ENCODE assay signal across 34 cellular contexts in genomic region chr5:150649108-150649827, GRCh38. TPM values are rescaled to one million over a fixed set of nuclear protein-coding genes. Genes with fewer than 3 reads are reported as not detected.
A peak's percentile ranks its signal among the peaks of the same experiment; 100 is the strongest.
DNase-seq lines count a peak whose midpoint lies in the region; ATAC-seq, FAIRE-seq and TF ChIP-seq lines count a peak whose summit lies in the region.
"Had no signal": no experiment of that assay in that cellular context is flagged by ENCODE, and none has a peak within 500 bp of the region (broad histone marks: within the 10 kb centered on the region; RNA-seq: fewer than 3 reads in every experiment).

No MANE protein-coding gene starts in this region.

- CTCF ChIA-PET in K562 (lab: Yijun Ruan, JAX; ENCODE audit: low intra/inter-chr PET ratio) = no interaction called here

- 20% methylated on average over 33 of the region's 35 CpGs for WGBS in K562 (ENCODE audit: insufficient coverage, low coverage, missing lambda C conversion rate)
- WGBS in psoas muscle, 3 donors = 51 to 68% (median 56%) methylated on average over 35 of the region's 35 CpGs
- WGBS in mesenchymal stem cell = 97% methylated on average over 35 of the region's 35 CpGs

- no peaks in the 10 kb centered on the region for H3K27me3 ChIP-seq in BLaER1
- H3K27me3 ChIP-seq in K562 (ENCODE audit: control insufficient read depth in 2 of 2, insufficient read depth in 2 of 2, low read length in 2 of 2) = peaks cover 28 to 70% of the 10 kb centered on the region in 2 experiments; a peak in 4 of 5 replicates
- no peaks in the 10 kb centered on the region for H3K27me3 ChIP-seq in left ventricle myocardium inferior (ENCODE audit: low read depth)
- no peaks in the 10 kb centered on the region for H3K27me3 ChIP-seq in psoas muscle (ENCODE audit: insufficient read depth in 3 of 3, low read length in 2 of 3)
- H3K27me3 ChIP-seq in mesenchymal stem cell (ENCODE audit: control insufficient read depth in 1 of 2, insufficient read depth in 1 of 2, low read length in 2 of 2) = no peaks in the 10 kb centered on the region
- H3K27me3 ChIP-seq: cardiac muscle cell, colonic mucosa, Peyer's patch, tibial nerve had no signal

- H3K18ac ChIP-seq in mesenchymal stem cell (ENCODE audit: low read depth in 1 of 2, low read length in 2 of 2) = no peak overlapping the region

- H3K9me3 ChIP-seq in BLaER1 = no peaks in the 10 kb centered on the region
- H3K9me3 ChIP-seq in K562 (replicated peaks; ENCODE audit: control insufficient read depth, insufficient read depth, low read depth, low read length) = no peaks in the 10 kb centered on the region
- H3K9me3 ChIP-seq in left ventricle myocardium inferior (replicated peaks) = no peaks in the 10 kb centered on the region
- H3K9me3 ChIP-seq in psoas muscle = no peaks in the 10 kb centered on the region
- H3K9me3 ChIP-seq in mesenchymal stem cell (ENCODE audit: control insufficient read depth, low read length) = no peaks in the 10 kb centered on the region
- H3K9me3 ChIP-seq: colonic mucosa, Peyer's patch, tibial nerve had no signal

- no peak overlapping the region for H2BK120ac ChIP-seq in mesenchymal stem cell (ENCODE audit: low read depth, low read length)

- DNase-seq in K562 (ENCODE audit: extremely low read depth in 1 of 4, low spot score in 3 of 4) = no peak
- DNase-seq in left ventricle myocardium inferior = peak; percentile 75
- DNase-seq in psoas muscle = peak; percentile 57 to 85
- DNase-seq in NCI-H526 treated with DMSO at 0.1 percent for 48 hours (lab: John Stamatoyannopoulos, UW) = no peak
- no peak for DNase-seq in mesenchymal stem cell
- DNase-seq in NCI-H2196 treated with DMSO at 0.1 percent for 48 hours (lab: John Stamatoyannopoulos, UW; ENCODE audit: unreplicated experiment) = no peak
- DNase-seq: activated CD4-positive, alpha-beta T cell treated with anti-CD3 and anti-CD28 coated beads, Interleukin-2, amount 10 ng/mL, durations not matched to agents 24 days and 14 days; activated CD8-positive, alpha-beta memory T cell treated with anti-CD3 and anti-CD28 coated beads for 24 hours; anterior cingulate cortex; CD8-positive, alpha-beta memory T cell; colonic mucosa; effector memory CD8-positive, alpha-beta T cell; erythroblast; islet precursor cell; natural killer cell; NCI-H1436; NCI-H2081 treated with DMSO at 0.1 percent for 48 hours; NCI-H226; NCI-H748 treated with DMSO at 0.1 percent for 48 hours; stimulated activated CD8-positive, alpha-beta memory T cell treated with anti-CD3 and anti-CD28 coated beads, Interleukin-4, amount 100 ng/mL, for 48 hours; stimulated activated naive CD8-positive, alpha-beta T cell treated with anti-CD3 and anti-CD28 coated beads, Interleukin-15, amount 100 ng/mL, for 72 hours; SW 1271; T-helper 9 cell; WERI-Rb-1 had no signal

- intact Hi-C loops in K562 (cut with micrococcal nuclease) = no loop called here
- intact Hi-C loops in left ventricle myocardium inferior (cut with micrococcal nuclease) = no loop called here
- intact Hi-C loops in psoas muscle (cut with DNase I) = loop anchor here in 1 of 2 donors (5.0 kb wide), 1 partner anchor 57 kb away; no protein-coding TSS in a partner anchor

- H2AK5ac ChIP-seq in mesenchymal stem cell (ENCODE audit: low read length, severe bottlenecking) = no peak overlapping the region

- H3K36me3 ChIP-seq in BLaER1 (peaks cover 74% of the 10 kb centered on the region), K562 (ENCODE audit: control insufficient read depth, insufficient read depth, low read length) (no peaks in the 10 kb centered on the region), left ventricle myocardium inferior (peaks cover 47% of the 10 kb centered on the region), psoas muscle (ENCODE audit: insufficient read depth in 1 of 2, low read depth in 1 of 2) (peaks cover 0 to 30% of the 10 kb centered on the region in 2 donors), mesenchymal stem cell (ENCODE audit: control insufficient read depth in 1 of 2, insufficient read depth in 2 of 2, low read depth in 1 of 2, low read length in 2 of 2) (peaks cover 10 to 52% of the 10 kb centered on the region in 2 experiments)
- H3K36me3 ChIP-seq: cardiac muscle cell, colonic mucosa, WERI-Rb-1 had no signal

- no peak overlapping the region for H2BK15ac ChIP-seq in mesenchymal stem cell (ENCODE audit: low read depth, poor library complexity, severe bottlenecking)

- no peak for TF ChIP-seq POLR2A in K562 (conservative IDR thresholded peaks at IDR 0.05)

- ATAC-seq in K562 (no peak), psoas muscle (peak in 3 of 4 donors; percentile 2 to 33 (median 4)), GM19328 (IDR thresholded peaks at IDR 0.05; ENCODE audit: unreplicated experiment) (no peak)
- ATAC-seq: activated naive CD4-positive, alpha-beta T cell treated with anti-CD3 and anti-CD28 coated beads, Interleukin-2, amount 50 U/mL, for 72 hours; effector memory CD8-positive, alpha-beta T cell; GM12878; natural killer cell had no signal

- TF ChIP-seq EP300 in K562 (IDR thresholded peaks at IDR 0.05; ENCODE audit: low read length) = no peak

- no peak overlapping the region for H3K4ac ChIP-seq in mesenchymal stem cell (ENCODE audit: low read depth in 1 of 2, low read length in 2 of 2)

- BruUV-seq in K562 (replicated peaks; lab: Mats Ljungman, UMichigan) = no TSS peak

- H3K9ac ChIP-seq in BLaER1 (peak overlapping the region; percentile 65; the same call in 1 of the 2 replicates), K562 (ENCODE audit: insufficient read depth in 1 of 2, low read depth in 2 of 2, low read length in 2 of 2) (peak overlapping the region in 1 of 2 experiments; percentile 33; a peak in 1 of 4 replicates), mesenchymal stem cell (ENCODE audit: low read length) (no peak overlapping the region)

- no peak for FAIRE-seq in K562 (lab: Jason Lieb, UNC)
- FAIRE-seq: GM12878, H54 had no signal

- H3K27ac ChIP-seq in BLaER1 (peak overlapping the region; percentile 60; the same call in 1 of the 2 replicates), K562 (ENCODE audit: extremely low read depth, low read depth, low read length) (no peak overlapping the region), left ventricle myocardium inferior (replicated peaks) (peak overlapping the region; percentile 97), psoas muscle (peak overlapping the region; percentile 89), mesenchymal stem cell (ENCODE audit: low read length, poor library complexity, severe bottlenecking) (no peak overlapping the region)
- H3K27ac ChIP-seq: cardiac muscle cell, colonic mucosa, Peyer's patch, WERI-Rb-1 had no signal

- no peaks in the 10 kb centered on the region for H3K79me2 ChIP-seq in K562 (ENCODE audit: control insufficient read depth, insufficient read depth, low read length)

- peak overlapping the region; percentile 79 for H3K4me2 ChIP-seq in BLaER1
- no peak overlapping the region for H3K4me2 ChIP-seq in K562 (ENCODE audit: insufficient read depth, low read length)
- H3K4me2 ChIP-seq in mesenchymal stem cell (ENCODE audit: low read length, poor library complexity, severe bottlenecking) = no peak overlapping the region
- H3K4me2 ChIP-seq: smooth muscle cell had no signal

- H3K4me1 ChIP-seq in BLaER1 = peaks cover 68% of the 10 kb centered on the region
- H3K4me1 ChIP-seq in K562 (replicated peaks in 1 of 2; ENCODE audit: control insufficient read depth in 2 of 2, insufficient read depth in 2 of 2, low read length in 2 of 2) = peaks cover 0 to 23% of the 10 kb centered on the region in 2 experiments; a peak in 2 of 5 replicates
- H3K4me1 ChIP-seq in left ventricle myocardium inferior = peaks cover 95% of the 10 kb centered on the region
- H3K4me1 ChIP-seq in psoas muscle = peaks cover 90% of the 10 kb centered on the region
- H3K4me1 ChIP-seq in mesenchymal stem cell (ENCODE audit: control insufficient read depth, insufficient read depth, low read depth, low read length) = peaks cover 28% of the 10 kb centered on the region
- H3K4me1 ChIP-seq: colonic mucosa had no signal

- H3K23ac ChIP-seq in mesenchymal stem cell (ENCODE audit: low read length in 2 of 2) = no peak overlapping the region

- TF ChIP-seq RAD21 in K562 (CRISPR knock-in tag; conservative IDR thresholded peaks at IDR 0.05 in 1 of 2, IDR thresholded peaks at IDR 0.05 in 1 of 2) = no peak

- H3K79me1 ChIP-seq in mesenchymal stem cell (replicated peaks; ENCODE audit: low read length, poor library complexity, severe bottlenecking) = peaks cover 6% of the 10 kb centered on the region

- no peaks in the 10 kb centered on the region for H3K9me1 ChIP-seq in K562 (ENCODE audit: control insufficient read depth, insufficient read depth, low read length)

- TF ChIP-seq CTCF in K562 (IDR thresholded peaks at IDR 0.05 in 2 of 3, conservative IDR thresholded peaks at IDR 0.05 in 1 of 3; ENCODE audit: insufficient read depth in 2 of 3, low read depth in 1 of 3, low read length in 3 of 3) = no peak
- no peak for TF ChIP-seq CTCF in left ventricle myocardium inferior (IDR thresholded peaks at IDR 0.05; ENCODE audit: borderline replicate concordance)
- TF ChIP-seq CTCF in psoas muscle (IDR thresholded peaks at IDR 0.05) = no peak

- no peak overlapping the region for H2BK5ac ChIP-seq in mesenchymal stem cell (ENCODE audit: low read depth, low read length, poor library complexity, severe bottlenecking)

- no peak overlapping the region for H3K14ac ChIP-seq in mesenchymal stem cell (ENCODE audit: low read length in 2 of 2)

- H4K8ac ChIP-seq in mesenchymal stem cell (ENCODE audit: low read length) = no peak overlapping the region

- no peak overlapping the region for H2BK12ac ChIP-seq in mesenchymal stem cell (ENCODE audit: low read length in 2 of 2)

- no peak overlapping the region for H4K91ac ChIP-seq in mesenchymal stem cell (ENCODE audit: low read length)

- H3K4me3 ChIP-seq in BLaER1 (no peak overlapping the region), K562 (no peak overlapping the region), left ventricle myocardium inferior (peak overlapping the region; percentile 35), psoas muscle (no peak overlapping the region), mesenchymal stem cell (ENCODE audit: insufficient read depth in 1 of 2, low read depth in 1 of 2, low read length in 2 of 2) (no peak overlapping the region)
- H3K4me3 ChIP-seq: cardiac muscle cell, colonic mucosa, GM12878, Peyer's patch, smooth muscle cell, tibial nerve had no signal

- POLR2A ChIA-PET in K562 (lab: Yijun Ruan, JAX) = interaction anchor here (1.0 kb wide), 1 partner anchor 9 kb away, joined by 3 read pairs; the partner anchor contains the start of gene SYNPO

- in situ Hi-C loops in K562 (cut with MboI) = no loop called here

- no peak overlapping the region for H2AFZ ChIP-seq in K562 (ENCODE audit: low read depth, low read length)
- no peak overlapping the region for H2AFZ ChIP-seq in mesenchymal stem cell (ENCODE audit: low read depth, low read length)

- H4K20me1 ChIP-seq in BLaER1 = peaks cover 54% of the 10 kb centered on the region
- peaks cover 6% of the 10 kb centered on the region; the same call in 1 of the 2 replicates for H4K20me1 ChIP-seq in K562 (replicated peaks; ENCODE audit: control insufficient read depth, insufficient read depth, low read length)

RNA-seq across cellular contexts. Expression of gene SYNPO, which starts 8.8 kb away (rescaled TPM):
- 0.09 and 0.19 TPM in 2 replicates for total RNA-seq in K562 (2011; cell fraction: chromatin; rRNA removed; ENCODE audit: low replicate concordance)
- total RNA-seq in K562 (2011; cell fraction: nucleolus; rRNA removed) = 0.13 and 0.17 TPM in 2 replicates
- 0.23 and 0.29 TPM in 2 replicates for total RNA-seq in K562 (2011; cell fraction: nucleoplasm; rRNA removed)
- total RNA-seq in K562 (2014; rRNA removed) (0.04 TPM in 1 of 2 replicates, not detected in the other), K562 (2014; rRNA removed; fragmentation: Illumina TruSeq; extraction: Trizol) (not detected in 2 replicates), K562 (2015; rRNA removed; fragmentation: Illumina TruSeq; extraction: Trizol) (not detected in 2 replicates), K562 (2021) (0.31 and 0.36 TPM in 2 replicates), left ventricle myocardium inferior (715 TPM), psoas muscle (100 to 1,000 TPM; 447 to 745 (median 673) TPM)
- polyA plus RNA-seq in K562 (2011; rRNA removed) (0.03 and 0.05 TPM in 2 replicates), K562 (2014; fragmentation: Illumina TruSeq; extraction: Trizol) (0.03 and 0.10 TPM in 2 replicates), K562 (2014; fragmentation: Nextera tagmentation; extraction: Ambion mirVana) (under 1 TPM in 1 of 2 experiments, not detected in 1; 0.03 TPM), K562 (2014; rRNA removed) (0.01 TPM in 1 of 2 replicates, not detected in the other), psoas muscle (100 to 1,000 TPM; 136 to 855 (median 503) TPM)
- polyA plus RNA-seq in K562 (2011; cell fraction: cytosol; rRNA removed) = 0.31 and 0.44 TPM in 2 replicates
- polyA plus RNA-seq in K562 (2011; cell fraction: nucleus; rRNA removed) = 0.04 and 0.09 TPM in 2 replicates
- polyA plus RNA-seq in K562 (2012) = 0.12 and 0.17 TPM in 2 replicates
- 0.03 and 0.07 TPM in 2 replicates for polyA minus RNA-seq in K562 (2011; rRNA and poly(A)+ RNA removed)
- not detected in 2 replicates for polyA minus RNA-seq in K562 (2011; cell fraction: cytosol; rRNA and poly(A)+ RNA removed)
- 0.11 and 0.13 TPM in 2 replicates for polyA minus RNA-seq in K562 (2011; cell fraction: nucleus; rRNA and poly(A)+ RNA removed)
- 37.8 TPM for polyA plus RNA-seq in mesenchymal stem cell (2013, experiment 1 of 2)
- polyA plus RNA-seq in mesenchymal stem cell (2013, experiment 2 of 2) = 39.1 TPM
- total RNA-seq: activated CD4-positive, alpha-beta T cell treated with anti-CD3 and anti-CD28 coated beads, Interleukin-2, amount 10 ng/mL, durations not matched to agents 24 days and 14 days had no signal
- polyA plus RNA-seq: CD8-positive, alpha-beta memory T cell had no signal

RNA-seq across cellular contexts. Expression of gene MYOZ3, which starts 11.8 kb away (rescaled TPM):
- total RNA-seq in K562 (2011; cell fraction: chromatin; rRNA removed; ENCODE audit: low replicate concordance) = not detected in 2 replicates
- not detected in 2 replicates for total RNA-seq in K562 (2011; cell fraction: nucleolus; rRNA removed)
- total RNA-seq in K562 (2011; cell fraction: nucleoplasm; rRNA removed) = not detected in 2 replicates
- total RNA-seq in K562 (2014; rRNA removed) (not detected in 2 replicates), K562 (2014; rRNA removed; fragmentation: Illumina TruSeq; extraction: Trizol) (not detected in 2 replicates), K562 (2015; rRNA removed; fragmentation: Illumina TruSeq; extraction: Trizol) (not detected in 2 replicates), K562 (2021) (not detected in 2 replicates), left ventricle myocardium inferior (6.2 TPM), psoas muscle (100 to 1,000 TPM in 1 of 4 donors, 10 to 100 TPM in 3; 29.7 to 110 (median 31.7) TPM)
- polyA plus RNA-seq in K562 (2011; rRNA removed) (not detected in 2 replicates), K562 (2014; fragmentation: Illumina TruSeq; extraction: Trizol) (not detected in 2 replicates), K562 (2014; fragmentation: Nextera tagmentation; extraction: Ambion mirVana) (not detected), K562 (2014; rRNA removed) (not detected in 2 replicates), psoas muscle (10 to 100 TPM in 2 of 3 donors, 1 to 10 TPM in 1; 3.0 to 14.5 (median 14.5) TPM)
- 0.01 TPM in 1 of 2 replicates, not detected in the other for polyA plus RNA-seq in K562 (2011; cell fraction: cytosol; rRNA removed)
- polyA plus RNA-seq in K562 (2011; cell fraction: nucleus; rRNA removed) = not detected in 2 replicates
- polyA plus RNA-seq in K562 (2012) = not detected in 2 replicates
- not detected in 2 replicates for polyA minus RNA-seq in K562 (2011; rRNA and poly(A)+ RNA removed)
- polyA minus RNA-seq in K562 (2011; cell fraction: cytosol; rRNA and poly(A)+ RNA removed) = not detected in 2 replicates
- not detected in 2 replicates for polyA minus RNA-seq in K562 (2011; cell fraction: nucleus; rRNA and poly(A)+ RNA removed)
- 1.6 TPM for polyA plus RNA-seq in mesenchymal stem cell (2013, experiment 1 of 2)
- 1.8 TPM for polyA plus RNA-seq in mesenchymal stem cell (2013, experiment 2 of 2)
- total RNA-seq: CD8-positive, alpha-beta memory T cell; mononuclear cell; natural killer cell had no signal
- polyA plus RNA-seq: CD8-positive, alpha-beta memory T cell had no signal

RNA-seq across cellular contexts. Expression of gene RBM22, which starts 51.6 kb away (rescaled TPM):
- 88.0 and 96.4 TPM in 2 replicates for total RNA-seq in K562 (2011; cell fraction: chromatin; rRNA removed; ENCODE audit: low replicate concordance)
- total RNA-seq in K562 (2011; cell fraction: nucleolus; rRNA removed) = 58.2 and 60.2 TPM in 2 replicates
- 61.2 and 66.5 TPM in 2 replicates for total RNA-seq in K562 (2011; cell fraction: nucleoplasm; rRNA removed)
- 31.3 and 41.6 TPM in 2 replicates for total RNA-seq in K562 (2014; rRNA removed)
- total RNA-seq in K562 (2014; rRNA removed; fragmentation: Illumina TruSeq; extraction: Trizol) = 43.7 and 46.8 TPM in 2 replicates
- total RNA-seq in K562 (2015; rRNA removed; fragmentation: Illumina TruSeq; extraction: Trizol) = 44.8 and 45.1 TPM in 2 replicates
- total RNA-seq in K562 (2021) = 51.3 and 53.5 TPM in 2 replicates
- polyA plus RNA-seq in K562 (2011; rRNA removed) = 69.9 and 77.7 TPM in 2 replicates
- polyA plus RNA-seq in K562 (2011; cell fraction: cytosol; rRNA removed) = 24.7 and 43.4 TPM in 2 replicates
- 77.9 and 106 TPM in 2 replicates for polyA plus RNA-seq in K562 (2011; cell fraction: nucleus; rRNA removed)
- 46.4 and 48.3 TPM in 2 replicates for polyA plus RNA-seq in K562 (2012)
- 73.9 and 82.2 TPM in 2 replicates for polyA plus RNA-seq in K562 (2014; fragmentation: Illumina TruSeq; extraction: Trizol)
- polyA plus RNA-seq in K562 (2014; fragmentation: Nextera tagmentation; extraction: Ambion mirVana) = 10 to 100 TPM; 33.6 to 65.3 TPM
- polyA plus RNA-seq in K562 (2014; rRNA removed) = 37.1 and 38.3 TPM in 2 replicates
- 46.0 and 55.8 TPM in 2 replicates for polyA minus RNA-seq in K562 (2011; rRNA and poly(A)+ RNA removed)
- 23.2 and 30.1 TPM in 2 replicates for polyA minus RNA-seq in K562 (2011; cell fraction: cytosol; rRNA and poly(A)+ RNA removed)
- 30.6 and 46.1 TPM in 2 replicates for polyA minus RNA-seq in K562 (2011; cell fraction: nucleus; rRNA and poly(A)+ RNA removed)
- total RNA-seq in left ventricle myocardium inferior = 25.2 TPM
- 10 to 100 TPM; 23.5 to 28.6 (median 27.3) TPM for total RNA-seq in psoas muscle
- polyA plus RNA-seq in psoas muscle = 10 to 100 TPM; 17.2 to 29.9 (median 21.1) TPM
- polyA plus RNA-seq in mesenchymal stem cell (2013, experiment 1 of 2) = 32.2 TPM
- 31.6 TPM for polyA plus RNA-seq in mesenchymal stem cell (2013, experiment 2 of 2)

Comparison
In these comparisons a context has a peak if more than half of its experiments do, and no peak if none do; other contexts are left out.
1. H3K27ac ChIP-seq: peak in BLaER1 (single experiment), left ventricle myocardium inferior (single experiment) and psoas muscle (single experiment); none in K562 (single experiment) and mesenchymal stem cell (single experiment).
2. ATAC-seq: peak in psoas muscle (3 of 4); none in K562 (single experiment) and GM19328 (single experiment).
3. DNase-seq: peak in left ventricle myocardium inferior (single experiment) and psoas muscle (2 of 2); none in K562 (0 of 4), NCI-H526 treated with DMSO at 0.1 percent for 48 hours (single experiment), mesenchymal stem cell (single experiment) and NCI-H2196 treated with DMSO at 0.1 percent for 48 hours (single experiment).
4. RNA of gene SYNPO, which starts 8.8 kb away (total RNA-seq): 447 to 745 TPM in psoas muscle and 715 TPM in left ventricle myocardium inferior (single experiment); 0.04 to 0.36 TPM in K562; every median in the first group is over 100 times any median in the second.